In the genomic region with DNA sequence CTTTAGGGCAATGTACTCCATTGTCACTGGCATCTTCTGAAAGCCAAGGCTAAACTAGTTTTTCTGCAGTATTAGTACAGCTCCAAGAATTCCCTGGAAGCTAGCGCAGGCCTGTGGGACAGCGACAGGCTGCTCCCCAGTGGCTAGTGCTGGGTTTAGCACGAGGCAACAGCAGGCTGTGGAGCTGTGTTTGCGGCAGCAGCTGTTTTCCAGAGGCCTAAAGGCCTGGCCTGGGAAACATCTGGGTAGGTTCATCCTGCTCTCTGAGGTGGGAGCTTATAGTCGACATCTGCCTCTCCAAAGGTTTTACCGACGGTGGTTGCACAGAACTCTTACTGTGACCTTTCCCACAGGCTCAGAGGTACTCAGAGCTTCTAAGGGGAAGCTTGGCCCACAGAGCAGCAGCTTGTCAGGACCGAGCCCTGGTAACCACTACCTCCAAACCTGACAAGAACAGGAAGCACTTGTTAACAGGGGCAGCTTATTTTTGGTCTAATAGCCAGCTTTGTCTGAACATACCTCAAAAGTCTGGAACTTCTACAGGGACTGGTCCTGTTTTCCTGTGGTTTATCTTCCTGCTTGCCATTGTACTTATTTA, we compare ENCODE assay signal across 8 cellular contexts. TPM values are rescaled to one million over a fixed set of nuclear protein-coding genes. Genes with fewer than 3 reads are reported as not detected.
DNase-seq lines count a peak whose midpoint lies in the region; ATAC-seq lines count a peak whose summit lies in the region.

No MANE protein-coding gene starts in this region.

- peaks cover 16 to 25% of the 10 kb centered on the region in 2 donors for H3K36me3 Mint-ChIP-seq in CD4-positive, alpha-beta memory T cell
- H3K36me3 Mint-ChIP-seq in central memory CD8-positive, alpha-beta T cell (ENCODE audit: insufficient read depth), result peaks cover 15% of the 10 kb centered on the region
- H3K36me3 Mint-ChIP-seq in activated CD4-positive, alpha-beta memory T cell treated with anti-CD3 and anti-CD28 coated beads, Interleukin-2, amount 10 ng/mL, durations not matched to agents 7 days and 5 days (ENCODE audit: low read depth), result peaks cover 13% of the 10 kb centered on the region

- H3K4me3 Mint-ChIP-seq in CD4-positive, alpha-beta memory T cell, result no peak overlapping the region
- H3K4me3 Mint-ChIP-seq in central memory CD8-positive, alpha-beta T cell, result no peak overlapping the region
- H3K4me3 Mint-ChIP-seq in activated CD4-positive, alpha-beta memory T cell treated with anti-CD3 and anti-CD28 coated beads, Interleukin-2, amount 10 ng/mL, durations not matched to agents 7 days and 5 days, result no peak overlapping the region

- ATAC-seq in central memory CD8-positive, alpha-beta T cell (replicated peaks; ENCODE audit: extremely low read depth, poor library complexity, severe bottlenecking), result no peak
- no peak for ATAC-seq in GM18498 (IDR thresholded peaks at IDR 0.05; ENCODE audit: unreplicated experiment)

- H3K27me3 Mint-ChIP-seq in CD4-positive, alpha-beta memory T cell, result no peaks in the 10 kb centered on the region
- H3K27me3 Mint-ChIP-seq in central memory CD8-positive, alpha-beta T cell, result no peaks in the 10 kb centered on the region
- no peaks in the 10 kb centered on the region for H3K27me3 Mint-ChIP-seq in activated CD4-positive, alpha-beta memory T cell treated with anti-CD3 and anti-CD28 coated beads, Interleukin-2, amount 10 ng/mL, durations not matched to agents 7 days and 5 days

- no peak overlapping the region for H3K27ac ChIP-seq in CD4-positive, alpha-beta memory T cell (ENCODE audit: low read depth, low read length)

- intact Hi-C loops in CD4-positive, alpha-beta memory T cell (cut with micrococcal nuclease), result no loop called here

- H3K27me3 ChIP-seq in CD4-positive, alpha-beta memory T cell (ENCODE audit: insufficient read depth, low read length), result no peaks in the 10 kb centered on the region

- H3K4me1 Mint-ChIP-seq in CD4-positive, alpha-beta memory T cell, result peaks cover 0 to 3% (median under 1%) of the 10 kb centered on the region in 4 donors
- H3K4me1 Mint-ChIP-seq in central memory CD8-positive, alpha-beta T cell, result peaks cover 8% of the 10 kb centered on the region
- H3K4me1 Mint-ChIP-seq in activated CD4-positive, alpha-beta memory T cell treated with anti-CD3 and anti-CD28 coated beads, Interleukin-2, amount 10 ng/mL, durations not matched to agents 7 days and 5 days, result no peaks in the 10 kb centered on the region

- H3K9me3 ChIP-seq in CD4-positive, alpha-beta memory T cell (ENCODE audit: control insufficient read depth in 1 of 2, low read length in 2 of 2), result no peaks in the 10 kb centered on the region

- peaks cover 18% of the 10 kb centered on the region for H3K36me3 ChIP-seq in CD4-positive, alpha-beta memory T cell (ENCODE audit: insufficient read depth, low read length)

- POLR2A ChIA-PET in CD4-positive, alpha-beta memory T cell (lab: Charles Lee; ENCODE audit: partially characterized antibody), result interaction anchor here (0.7 to 1.3 kb wide), 3 partner anchors 9 to 18 kb away, joined by 3 to 5 read pairs (median 4); no protein-coding TSS in a partner anchor
- POLR2A ChIA-PET in activated CD4-positive, alpha-beta memory T cell treated with anti-CD3 and anti-CD28 coated beads, Interleukin-2, amount 10 ng/mL, durations not matched to agents 7 days and 5 days (lab: Charles Lee), result interaction anchor here (0.9 to 1.3 kb wide), 3 partner anchors 11 to 18 kb away, joined by 4 to 5 read pairs (median 4); a partner anchor contains a TSS

- DNase-seq in CD4-positive, alpha-beta memory T cell, result no peak
- DNase-seq in Kasumi-1 (lab: John Stamatoyannopoulos, UW) (peak; percentile 77 to 83), lung microvascular endothelial cell (ENCODE audit: low read depth in 2 of 2) (peak; percentile 25 to 73), NK-92 (lab: John Stamatoyannopoulos, UW; ENCODE audit: unreplicated experiment) (no peak)
- DNase-seq in central memory CD8-positive, alpha-beta T cell (ENCODE audit: low spot score in 2 of 2), result no peak
- no peak for DNase-seq in activated CD4-positive, alpha-beta memory T cell treated with anti-CD3 and anti-CD28 coated beads, Interleukin-2, amount 10 ng/mL, durations not matched to agents 7 days and 5 days
- no peak for DNase-seq in activated CD8-positive, alpha-beta memory T cell treated with anti-CD3 and anti-CD28 coated beads for 24 hours

- H3K9me3 Mint-ChIP-seq in CD4-positive, alpha-beta memory T cell, result no peaks in the 10 kb centered on the region
- no peaks in the 10 kb centered on the region for H3K9me3 Mint-ChIP-seq in central memory CD8-positive, alpha-beta T cell
- no peaks in the 10 kb centered on the region for H3K9me3 Mint-ChIP-seq in activated CD4-positive, alpha-beta memory T cell treated with anti-CD3 and anti-CD28 coated beads, Interleukin-2, amount 10 ng/mL, durations not matched to agents 7 days and 5 days

- peak overlapping the region in 5 of 7 donors; percentile 42 to 87 (median 70) for H3K27ac Mint-ChIP-seq in CD4-positive, alpha-beta memory T cell
- H3K27ac Mint-ChIP-seq in central memory CD8-positive, alpha-beta T cell (ENCODE audit: low read depth), result peak overlapping the region; percentile 25
- no peak overlapping the region for H3K27ac Mint-ChIP-seq in activated CD4-positive, alpha-beta memory T cell treated with anti-CD3 and anti-CD28 coated beads, Interleukin-2, amount 10 ng/mL, durations not matched to agents 7 days and 5 days

- H3K4me1 ChIP-seq in CD4-positive, alpha-beta memory T cell (ENCODE audit: insufficient read depth, low read length), result no peaks in the 10 kb centered on the region

- CTCF ChIA-PET in CD4-positive, alpha-beta memory T cell (lab: Charles Lee; ENCODE audit: partially characterized antibody), result interaction anchor here (0.5 kb wide), 1 partner anchor 277 kb away, joined by 3 read pairs; no protein-coding TSS in a partner anchor
- CTCF ChIA-PET in activated CD4-positive, alpha-beta memory T cell treated with anti-CD3 and anti-CD28 coated beads, Interleukin-2, amount 10 ng/mL, durations not matched to agents 7 days and 5 days (lab: Charles Lee), result interaction anchor here (0.8 kb wide), 1 partner anchor 52 kb away, joined by 3 read pairs; no protein-coding TSS in a partner anchor

- H3K4me3 ChIP-seq in CD4-positive, alpha-beta memory T cell (ENCODE audit: low read length in 2 of 2), result no peak overlapping the region

RNA-seq across cellular contexts. Expression of a gene that starts 17.2 kb away (rescaled TPM):
- total RNA-seq in CD4-positive, alpha-beta memory T cell, result 10 to 100 TPM; 83.7 to 84.1 TPM
- polyA plus RNA-seq in CD4-positive, alpha-beta memory T cell, result 10 to 100 TPM in 1 of 2 donors, 1 to 10 TPM in 1; 2.6 to 14.8 TPM
- total RNA-seq in lung microvascular endothelial cell, result 14.4 and 23.8 TPM in 2 replicates
- total RNA-seq in activated CD4-positive, alpha-beta memory T cell treated with anti-CD3 and anti-CD28 coated beads, Interleukin-2, amount 10 ng/mL, durations not matched to agents 7 days and 5 days, result 10 to 100 TPM; 43.8 to 46.9 TPM

RNA-seq across cellular contexts. Expression of a gene that starts 55.4 kb away (rescaled TPM):
- total RNA-seq in CD4-positive, alpha-beta memory T cell, result 1 to 10 TPM; 1.1 to 1.5 TPM
- polyA plus RNA-seq in CD4-positive, alpha-beta memory T cell, result under 1 TPM; 0.16 to 0.25 TPM
- total RNA-seq in lung microvascular endothelial cell, result 1.2 and 3.3 TPM in 2 replicates
- total RNA-seq in activated CD4-positive, alpha-beta memory T cell treated with anti-CD3 and anti-CD28 coated beads, Interleukin-2, amount 10 ng/mL, durations not matched to agents 7 days and 5 days, result 10 to 100 TPM; 27.0 to 28.3 TPM

RNA-seq across cellular contexts. Expression of a gene that starts 55.6 kb away (rescaled TPM):
- 10 to 100 TPM; 69.7 to 70.4 TPM for total RNA-seq in CD4-positive, alpha-beta memory T cell
- 10 to 100 TPM; 27.5 to 45.8 TPM for polyA plus RNA-seq in CD4-positive, alpha-beta memory T cell
- total RNA-seq in lung microvascular endothelial cell, result 6.5 and 9.9 TPM in 2 replicates
- 10 to 100 TPM; 84.1 to 86.5 TPM for total RNA-seq in activated CD4-positive, alpha-beta memory T cell treated with anti-CD3 and anti-CD28 coated beads, Interleukin-2, amount 10 ng/mL, durations not matched to agents 7 days and 5 days

Comparison
In these comparisons a context has a peak if more than half of its experiments do, and no peak if none do; other contexts are left out.
1. DNase-seq: peak in Kasumi-1 (2 of 2) and lung microvascular endothelial cell (2 of 2); none in CD4-positive, alpha-beta memory T cell (0 of 5), central memory CD8-positive, alpha-beta T cell (0 of 2), activated CD4-positive, alpha-beta memory T cell treated with anti-CD3 and anti-CD28 coated beads, Interleukin-2, amount 10 ng/mL, durations not matched to agents 7 days and 5 days (single experiment), activated CD8-positive, alpha-beta memory T cell treated with anti-CD3 and anti-CD28 coated beads for 24 hours (single experiment) and NK-92 (single experiment).